1 cellular context compared by ENCODE assay signal in the genomic region with DNA sequence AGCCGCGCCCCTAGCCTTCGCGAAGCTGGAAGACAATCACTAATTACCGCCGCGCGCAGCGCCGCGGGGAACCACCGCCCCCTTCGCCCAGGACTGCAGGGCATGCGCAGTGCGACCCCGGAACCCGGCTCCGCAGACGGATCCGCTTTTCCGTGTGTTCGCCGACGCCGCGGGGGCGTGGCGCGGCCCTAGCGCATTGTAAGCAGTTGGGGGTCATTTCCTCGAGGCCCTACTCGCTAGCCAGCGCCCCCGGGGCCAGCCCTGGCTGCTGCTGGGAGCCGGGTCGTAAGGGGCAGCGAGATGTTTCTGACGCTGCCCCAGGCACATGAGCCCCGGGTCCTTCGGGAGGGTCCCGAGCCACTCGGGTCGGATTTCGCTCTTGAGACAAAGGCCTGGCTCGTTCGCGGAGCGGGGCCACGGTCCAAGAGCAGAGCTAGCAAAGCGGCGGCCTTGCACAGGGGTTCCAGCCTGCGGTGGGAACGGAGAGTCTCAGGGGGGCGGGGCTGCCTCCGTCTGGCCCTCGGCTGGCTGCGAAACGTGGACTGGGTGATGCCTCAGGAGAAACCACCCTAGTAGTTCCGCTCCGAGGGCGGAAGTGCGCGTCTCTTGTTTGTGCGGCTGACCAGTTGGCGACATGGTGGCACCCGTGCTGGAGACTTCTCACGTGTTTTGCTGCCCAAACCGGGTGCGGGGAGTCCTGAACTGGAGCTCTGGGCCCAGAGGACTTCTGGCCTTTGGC.
TF ChIP-seq lines count a peak whose summit lies in the region.

A gene with protein sequence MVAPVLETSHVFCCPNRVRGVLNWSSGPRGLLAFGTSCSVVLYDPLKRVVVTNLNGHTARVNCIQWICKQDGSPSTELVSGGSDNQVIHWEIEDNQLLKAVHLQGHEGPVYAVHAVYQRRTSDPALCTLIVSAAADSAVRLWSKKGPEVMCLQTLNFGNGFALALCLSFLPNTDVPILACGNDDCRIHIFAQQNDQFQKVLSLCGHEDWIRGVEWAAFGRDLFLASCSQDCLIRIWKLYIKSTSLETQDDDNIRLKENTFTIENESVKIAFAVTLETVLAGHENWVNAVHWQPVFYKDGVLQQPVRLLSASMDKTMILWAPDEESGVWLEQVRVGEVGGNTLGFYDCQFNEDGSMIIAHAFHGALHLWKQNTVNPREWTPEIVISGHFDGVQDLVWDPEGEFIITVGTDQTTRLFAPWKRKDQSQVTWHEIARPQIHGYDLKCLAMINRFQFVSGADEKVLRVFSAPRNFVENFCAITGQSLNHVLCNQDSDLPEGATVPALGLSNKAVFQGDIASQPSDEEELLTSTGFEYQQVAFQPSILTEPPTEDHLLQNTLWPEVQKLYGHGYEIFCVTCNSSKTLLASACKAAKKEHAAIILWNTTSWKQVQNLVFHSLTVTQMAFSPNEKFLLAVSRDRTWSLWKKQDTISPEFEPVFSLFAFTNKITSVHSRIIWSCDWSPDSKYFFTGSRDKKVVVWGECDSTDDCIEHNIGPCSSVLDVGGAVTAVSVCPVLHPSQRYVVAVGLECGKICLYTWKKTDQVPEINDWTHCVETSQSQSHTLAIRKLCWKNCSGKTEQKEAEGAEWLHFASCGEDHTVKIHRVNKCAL (plus strand): TSS at position 600 of the 739 bp plus-strand sequence. CDS start 35 bp downstream, at position 635.
A gene with protein sequence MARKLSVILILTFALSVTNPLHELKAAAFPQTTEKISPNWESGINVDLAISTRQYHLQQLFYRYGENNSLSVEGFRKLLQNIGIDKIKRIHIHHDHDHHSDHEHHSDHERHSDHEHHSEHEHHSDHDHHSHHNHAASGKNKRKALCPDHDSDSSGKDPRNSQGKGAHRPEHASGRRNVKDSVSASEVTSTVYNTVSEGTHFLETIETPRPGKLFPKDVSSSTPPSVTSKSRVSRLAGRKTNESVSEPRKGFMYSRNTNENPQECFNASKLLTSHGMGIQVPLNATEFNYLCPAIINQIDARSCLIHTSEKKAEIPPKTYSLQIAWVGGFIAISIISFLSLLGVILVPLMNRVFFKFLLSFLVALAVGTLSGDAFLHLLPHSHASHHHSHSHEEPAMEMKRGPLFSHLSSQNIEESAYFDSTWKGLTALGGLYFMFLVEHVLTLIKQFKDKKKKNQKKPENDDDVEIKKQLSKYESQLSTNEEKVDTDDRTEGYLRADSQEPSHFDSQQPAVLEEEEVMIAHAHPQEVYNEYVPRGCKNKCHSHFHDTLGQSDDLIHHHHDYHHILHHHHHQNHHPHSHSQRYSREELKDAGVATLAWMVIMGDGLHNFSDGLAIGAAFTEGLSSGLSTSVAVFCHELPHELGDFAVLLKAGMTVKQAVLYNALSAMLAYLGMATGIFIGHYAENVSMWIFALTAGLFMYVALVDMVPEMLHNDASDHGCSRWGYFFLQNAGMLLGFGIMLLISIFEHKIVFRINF (minus strand): TSS at position 41 of the 739 bp plus-strand sequence. CDS start 2,333 bp downstream, outside the sequence.

TF ChIP-seq in K562, 482 proteins besides CTCF, POLR2A, EP300 and RAD21 (continued from another document and continues in another):
- TF ChIP-seq, protein P1, sequence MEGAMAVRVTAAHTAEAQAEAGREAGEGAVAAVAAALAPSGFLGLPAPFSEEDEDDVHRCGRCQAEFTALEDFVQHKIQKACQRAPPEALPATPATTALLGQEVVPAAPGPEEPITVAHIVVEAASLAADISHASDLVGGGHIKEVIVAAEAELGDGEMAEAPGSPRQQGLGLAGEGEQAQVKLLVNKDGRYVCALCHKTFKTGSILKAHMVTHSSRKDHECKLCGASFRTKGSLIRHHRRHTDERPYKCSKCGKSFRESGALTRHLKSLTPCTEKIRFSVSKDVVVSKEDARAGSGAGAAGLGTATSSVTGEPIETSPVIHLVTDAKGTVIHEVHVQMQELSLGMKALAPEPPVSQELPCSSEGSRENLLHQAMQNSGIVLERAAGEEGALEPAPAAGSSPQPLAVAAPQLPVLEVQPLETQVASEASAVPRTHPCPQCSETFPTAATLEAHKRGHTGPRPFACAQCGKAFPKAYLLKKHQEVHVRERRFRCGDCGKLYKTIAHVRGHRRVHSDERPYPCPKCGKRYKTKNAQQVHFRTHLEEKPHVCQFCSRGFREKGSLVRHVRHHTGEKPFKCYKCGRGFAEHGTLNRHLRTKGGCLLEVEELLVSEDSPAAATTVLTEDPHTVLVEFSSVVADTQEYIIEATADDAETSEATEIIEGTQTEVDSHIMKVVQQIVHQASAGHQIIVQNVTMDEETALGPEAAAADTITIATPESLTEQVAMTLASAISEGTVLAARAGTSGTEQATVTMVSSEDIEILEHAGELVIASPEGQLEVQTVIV (CRISPR knock-in tag; IDR thresholded peaks at IDR 0.05; ENCODE audit: borderline replicate concordance), result no peak
- TF ChIP-seq, protein P2, sequence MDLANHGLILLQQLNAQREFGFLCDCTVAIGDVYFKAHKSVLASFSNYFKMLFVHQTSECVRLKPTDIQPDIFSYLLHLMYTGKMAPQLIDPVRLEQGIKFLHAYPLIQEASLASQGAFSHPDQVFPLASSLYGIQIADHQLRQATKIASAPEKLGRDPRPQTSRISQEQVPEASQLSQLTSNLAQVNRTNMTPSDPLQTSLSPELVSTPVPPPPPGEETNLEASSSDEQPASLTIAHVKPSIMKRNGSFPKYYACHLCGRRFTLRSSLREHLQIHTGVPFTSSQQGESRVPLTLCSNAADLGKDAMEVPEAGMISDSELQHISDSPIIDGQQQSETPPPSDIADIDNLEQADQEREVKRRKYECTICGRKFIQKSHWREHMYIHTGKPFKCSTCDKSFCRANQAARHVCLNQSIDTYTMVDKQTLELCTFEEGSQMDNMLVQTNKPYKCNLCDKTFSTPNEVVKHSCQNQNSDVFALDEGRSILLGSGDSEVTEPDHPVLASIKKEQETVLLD (IDR thresholded peaks at IDR 0.05), result peak; percentile 92
- TF ChIP-seq BRCA1 (IDR thresholded peaks at IDR 0.05) (no peak), BRCA1 (CRISPR knock-in tag; IDR thresholded peaks at IDR 0.05) (no peak), GATAD2A (IDR thresholded peaks at IDR 0.05) (no peak), ZNF717 (CRISPR knock-in tag; IDR thresholded peaks at IDR 0.05) (no peak), TAF9B (IDR thresholded peaks at IDR 0.05; ENCODE audit: partially characterized antibody) (peak; percentile 77), NCOA4 (IDR thresholded peaks at IDR 0.05; ENCODE audit: partially characterized antibody) (no peak), ETV5 (CRISPR knock-in tag; IDR thresholded peaks at IDR 0.05; ENCODE audit: low read depth) (peak; percentile 88), ASH1L (IDR thresholded peaks at IDR 0.05; ENCODE audit: borderline replicate concordance, low read depth, partially characterized antibody) (peak; percentile 15), DMBX1 (CRISPR knock-in tag; IDR thresholded peaks at IDR 0.05; ENCODE audit: borderline replicate concordance) (no peak), KHSRP (IDR thresholded peaks at IDR 0.05) (no peak), FOXA3 (CRISPR knock-in tag; conservative IDR thresholded peaks at IDR 0.05 in 1 of 2, IDR thresholded peaks at IDR 0.05 in 1 of 2) (no peak), KAT2B (IDR thresholded peaks at IDR 0.05; ENCODE audit: low read depth, low read length) (no peak), HNRNPK (IDR thresholded peaks at IDR 0.05; ENCODE audit: low read depth, low read length, poor library complexity, severe bottlenecking) (no peak), NONO (IDR thresholded peaks at IDR 0.05; ENCODE audit: low read depth in 2 of 2, low read length in 1 of 2) (0 out of 4 replicates have a peak, but pooled peaks of 1 of the 2 experiments have one; percentile 14), OTX1 (CRISPR knock-in tag; IDR thresholded peaks at IDR 0.05) (no peak), KAT7 (CRISPR knock-in tag; IDR thresholded peaks at IDR 0.05; ENCODE audit: borderline replicate concordance) (peak; percentile 92; the same call in 1 of the 2 replicates), RB1 (IDR thresholded peaks at IDR 0.05; ENCODE audit: low read depth) (peak; percentile 85), HNRNPLL (IDR thresholded peaks at IDR 0.05; ENCODE audit: low read depth, low read length, poor library complexity, severe bottlenecking) (peak; percentile 84), BHLHE40 (IDR thresholded peaks at IDR 0.05; ENCODE audit: low read length) (peak; percentile 90), ZFP36 (IDR thresholded peaks at IDR 0.05; ENCODE audit: low read depth, low read length, partially characterized antibody) (no peak), DACH1 (IDR thresholded peaks at IDR 0.05; ENCODE audit: partially characterized antibody) (no peak), MYC (IDR thresholded peaks at IDR 0.05; ENCODE audit: low read depth, low read length) (peak; percentile 90), MYC (CRISPR knock-in tag; IDR thresholded peaks at IDR 0.05; ENCODE audit: borderline replicate concordance, low read depth) (peak; percentile 72; the same call in 1 of the 2 replicates)
- TF ChIP-seq, protein P3, sequence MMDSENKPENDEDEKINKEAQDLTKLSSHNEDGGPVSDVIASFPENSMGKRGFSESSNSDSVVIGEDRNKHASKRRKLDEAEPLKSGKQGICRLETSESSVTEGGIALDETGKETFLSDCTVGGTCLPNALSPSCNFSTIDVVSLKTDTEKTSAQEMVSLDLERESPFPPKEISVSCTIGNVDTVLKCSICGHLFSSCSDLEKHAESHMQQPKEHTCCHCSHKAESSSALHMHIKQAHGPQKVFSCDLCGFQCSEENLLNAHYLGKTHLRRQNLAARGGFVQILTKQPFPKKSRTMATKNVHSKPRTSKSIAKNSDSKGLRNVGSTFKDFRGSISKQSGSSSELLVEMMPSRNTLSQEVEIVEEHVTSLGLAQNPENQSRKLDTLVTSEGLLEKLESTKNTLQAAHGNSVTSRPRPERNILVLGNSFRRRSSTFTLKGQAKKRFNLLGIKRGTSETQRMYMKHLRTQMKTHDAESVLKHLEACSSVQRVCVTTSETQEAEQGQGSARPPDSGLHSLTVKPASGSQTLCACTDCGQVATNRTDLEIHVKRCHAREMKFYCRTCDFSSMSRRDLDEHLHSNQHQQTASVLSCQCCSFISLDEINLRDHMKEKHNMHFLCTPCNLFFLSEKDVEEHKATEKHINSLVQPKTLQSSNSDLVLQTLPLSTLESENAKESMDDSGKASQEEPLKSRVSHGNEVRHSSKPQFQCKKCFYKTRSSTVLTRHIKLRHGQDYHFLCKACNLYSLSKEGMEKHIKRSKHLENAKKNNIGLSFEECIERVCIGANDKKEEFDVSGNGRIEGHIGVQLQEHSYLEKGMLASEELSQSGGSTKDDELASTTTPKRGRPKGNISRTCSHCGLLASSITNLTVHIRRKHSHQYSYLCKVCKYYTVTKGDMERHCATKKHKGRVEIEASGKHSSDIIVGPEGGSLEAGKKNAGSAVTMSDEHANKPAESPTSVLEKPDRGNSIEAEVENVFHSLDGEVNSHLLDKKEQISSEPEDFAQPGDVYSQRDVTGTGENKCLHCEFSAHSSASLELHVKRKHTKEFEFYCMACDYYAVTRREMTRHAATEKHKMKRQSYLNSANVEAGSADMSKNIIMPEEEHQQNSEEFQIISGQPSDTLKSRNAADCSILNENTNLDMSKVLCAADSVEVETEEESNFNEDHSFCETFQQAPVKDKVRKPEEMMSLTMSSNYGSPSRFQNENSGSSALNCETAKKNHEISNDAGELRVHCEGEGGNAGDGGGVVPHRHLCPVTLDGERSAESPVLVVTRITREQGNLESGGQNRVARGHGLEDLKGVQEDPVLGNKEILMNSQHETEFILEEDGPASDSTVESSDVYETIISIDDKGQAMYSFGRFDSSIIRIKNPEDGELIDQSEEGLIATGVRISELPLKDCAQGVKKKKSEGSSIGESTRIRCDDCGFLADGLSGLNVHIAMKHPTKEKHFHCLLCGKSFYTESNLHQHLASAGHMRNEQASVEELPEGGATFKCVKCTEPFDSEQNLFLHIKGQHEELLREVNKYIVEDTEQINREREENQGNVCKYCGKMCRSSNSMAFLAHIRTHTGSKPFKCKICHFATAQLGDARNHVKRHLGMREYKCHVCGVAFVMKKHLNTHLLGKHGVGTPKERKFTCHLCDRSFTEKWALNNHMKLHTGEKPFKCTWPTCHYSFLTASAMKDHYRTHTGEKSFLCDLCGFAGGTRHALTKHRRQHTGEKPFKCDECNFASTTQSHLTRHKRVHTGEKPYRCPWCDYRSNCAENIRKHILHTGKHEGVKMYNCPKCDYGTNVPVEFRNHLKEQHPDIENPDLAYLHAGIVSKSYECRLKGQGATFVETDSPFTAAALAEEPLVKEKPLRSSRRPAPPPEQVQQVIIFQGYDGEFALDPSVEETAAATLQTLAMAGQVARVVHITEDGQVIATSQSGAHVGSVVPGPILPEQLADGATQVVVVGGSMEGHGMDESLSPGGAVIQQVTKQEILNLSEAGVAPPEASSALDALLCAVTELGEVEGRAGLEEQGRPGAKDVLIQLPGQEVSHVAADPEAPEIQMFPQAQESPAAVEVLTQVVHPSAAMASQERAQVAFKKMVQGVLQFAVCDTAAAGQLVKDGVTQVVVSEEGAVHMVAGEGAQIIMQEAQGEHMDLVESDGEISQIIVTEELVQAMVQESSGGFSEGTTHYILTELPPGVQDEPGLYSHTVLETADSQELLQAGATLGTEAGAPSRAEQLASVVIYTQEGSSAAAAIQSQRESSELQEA (IDR thresholded peaks at IDR 0.05; ENCODE audit: low read depth), result no peak
- TF ChIP-seq, protein P4, sequence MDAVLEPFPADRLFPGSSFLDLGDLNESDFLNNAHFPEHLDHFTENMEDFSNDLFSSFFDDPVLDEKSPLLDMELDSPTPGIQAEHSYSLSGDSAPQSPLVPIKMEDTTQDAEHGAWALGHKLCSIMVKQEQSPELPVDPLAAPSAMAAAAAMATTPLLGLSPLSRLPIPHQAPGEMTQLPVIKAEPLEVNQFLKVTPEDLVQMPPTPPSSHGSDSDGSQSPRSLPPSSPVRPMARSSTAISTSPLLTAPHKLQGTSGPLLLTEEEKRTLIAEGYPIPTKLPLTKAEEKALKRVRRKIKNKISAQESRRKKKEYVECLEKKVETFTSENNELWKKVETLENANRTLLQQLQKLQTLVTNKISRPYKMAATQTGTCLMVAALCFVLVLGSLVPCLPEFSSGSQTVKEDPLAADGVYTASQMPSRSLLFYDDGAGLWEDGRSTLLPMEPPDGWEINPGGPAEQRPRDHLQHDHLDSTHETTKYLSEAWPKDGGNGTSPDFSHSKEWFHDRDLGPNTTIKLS (IDR thresholded peaks at IDR 0.05; ENCODE audit: borderline replicate concordance, low read depth), result peak; percentile 89
- TF ChIP-seq, protein P5, sequence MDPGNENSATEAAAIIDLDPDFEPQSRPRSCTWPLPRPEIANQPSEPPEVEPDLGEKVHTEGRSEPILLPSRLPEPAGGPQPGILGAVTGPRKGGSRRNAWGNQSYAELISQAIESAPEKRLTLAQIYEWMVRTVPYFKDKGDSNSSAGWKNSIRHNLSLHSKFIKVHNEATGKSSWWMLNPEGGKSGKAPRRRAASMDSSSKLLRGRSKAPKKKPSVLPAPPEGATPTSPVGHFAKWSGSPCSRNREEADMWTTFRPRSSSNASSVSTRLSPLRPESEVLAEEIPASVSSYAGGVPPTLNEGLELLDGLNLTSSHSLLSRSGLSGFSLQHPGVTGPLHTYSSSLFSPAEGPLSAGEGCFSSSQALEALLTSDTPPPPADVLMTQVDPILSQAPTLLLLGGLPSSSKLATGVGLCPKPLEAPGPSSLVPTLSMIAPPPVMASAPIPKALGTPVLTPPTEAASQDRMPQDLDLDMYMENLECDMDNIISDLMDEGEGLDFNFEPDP (CRISPR knock-in tag; IDR thresholded peaks at IDR 0.05), result no peak
- TF ChIP-seq, protein P6, sequence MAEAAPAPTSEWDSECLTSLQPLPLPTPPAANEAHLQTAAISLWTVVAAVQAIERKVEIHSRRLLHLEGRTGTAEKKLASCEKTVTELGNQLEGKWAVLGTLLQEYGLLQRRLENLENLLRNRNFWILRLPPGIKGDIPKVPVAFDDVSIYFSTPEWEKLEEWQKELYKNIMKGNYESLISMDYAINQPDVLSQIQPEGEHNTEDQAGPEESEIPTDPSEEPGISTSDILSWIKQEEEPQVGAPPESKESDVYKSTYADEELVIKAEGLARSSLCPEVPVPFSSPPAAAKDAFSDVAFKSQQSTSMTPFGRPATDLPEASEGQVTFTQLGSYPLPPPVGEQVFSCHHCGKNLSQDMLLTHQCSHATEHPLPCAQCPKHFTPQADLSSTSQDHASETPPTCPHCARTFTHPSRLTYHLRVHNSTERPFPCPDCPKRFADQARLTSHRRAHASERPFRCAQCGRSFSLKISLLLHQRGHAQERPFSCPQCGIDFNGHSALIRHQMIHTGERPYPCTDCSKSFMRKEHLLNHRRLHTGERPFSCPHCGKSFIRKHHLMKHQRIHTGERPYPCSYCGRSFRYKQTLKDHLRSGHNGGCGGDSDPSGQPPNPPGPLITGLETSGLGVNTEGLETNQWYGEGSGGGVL (CRISPR knock-in tag; IDR thresholded peaks at IDR 0.05), result no peak
